Comparison of ENCODE assay signal across 9 cellular contexts in the genomic region with DNA sequence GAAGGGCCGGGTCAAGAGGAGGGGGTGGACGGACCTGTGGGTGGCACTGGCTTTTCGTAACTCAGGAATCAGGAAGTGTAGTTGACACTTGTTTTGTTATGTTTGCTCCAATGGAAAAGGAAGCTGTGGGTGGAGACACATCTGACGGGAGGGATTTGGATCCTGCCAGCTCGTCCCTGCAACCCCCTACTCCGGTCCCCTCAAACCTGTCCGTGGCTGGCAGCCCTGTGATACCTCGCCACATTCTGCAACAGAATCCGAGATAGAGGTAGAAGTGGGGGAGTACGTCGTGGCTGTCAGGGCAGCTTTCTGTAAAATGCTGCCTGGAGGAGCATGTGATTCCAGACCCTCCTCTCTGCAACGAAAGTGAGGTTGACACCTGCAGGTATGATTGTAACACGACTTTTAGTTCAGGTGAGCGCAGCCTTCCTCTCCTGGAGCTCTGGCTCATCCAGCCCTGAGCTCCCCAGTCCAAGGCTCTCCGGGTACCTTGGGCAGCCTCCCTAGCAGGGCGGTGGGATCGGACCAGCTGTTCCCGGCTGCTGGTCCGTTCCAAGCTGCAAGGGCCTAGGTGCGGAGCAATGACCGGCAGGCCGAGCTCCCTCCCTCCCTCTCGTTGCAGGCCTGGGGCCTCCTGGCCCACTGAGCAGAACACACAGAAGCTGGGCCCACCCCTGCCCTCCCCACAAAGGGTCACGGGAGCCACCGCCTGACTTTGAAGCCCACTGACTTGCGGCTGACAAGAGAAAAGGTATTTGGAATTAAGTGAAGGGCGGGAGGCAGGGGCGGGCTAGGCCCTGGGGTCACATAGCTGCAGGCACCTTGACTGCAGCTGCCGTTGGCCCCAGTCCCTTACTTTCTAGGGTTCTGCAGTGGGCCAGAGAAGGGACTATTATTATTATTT.
A peak's percentile ranks its signal among the peaks of the same experiment; 100 is the strongest.
DNase-seq lines count a peak whose midpoint lies in the region; ATAC-seq and TF ChIP-seq lines count a peak whose summit lies in the region.
"Had no signal": no experiment of that assay in that cellular context is flagged by ENCODE, and none has a peak within 500 bp of the region (broad histone marks: within the 10 kb centered on the region; RNA-seq: fewer than 3 reads in every experiment).

No MANE protein-coding gene starts in this region.

- WGBS in right cardiac atrium, result 57% methylated on average over 29 of the region's 29 CpGs
- 35% methylated on average over 21 of the region's 29 CpGs for WGBS in prostate gland

- H3K27ac ChIP-seq in right cardiac atrium (ENCODE audit: low read length) (no peak overlapping the region), prostate gland (peak overlapping the region in 1 of 2 donors; percentile 46)
- H3K27ac ChIP-seq: brain microvascular endothelial cell had no signal

- TF ChIP-seq CTCF in prostate gland (IDR thresholded peaks at IDR 0.05), result no peak

- H3K27me3 ChIP-seq in H7 (ENCODE audit: control insufficient read depth, insufficient read depth, low read length) (no peaks in the 10 kb centered on the region), right cardiac atrium (ENCODE audit: control insufficient read depth, insufficient read depth) (no peaks in the 10 kb centered on the region), prostate gland (replicated peaks; ENCODE audit: insufficient read depth) (no peaks in the 10 kb centered on the region)
- H3K27me3 ChIP-seq: brain microvascular endothelial cell had no signal

- H3K4me3 ChIP-seq in H7 (ENCODE audit: insufficient read depth, low read depth, low read length) (no peak overlapping the region), right cardiac atrium (ENCODE audit: low read length) (peak overlapping the region; percentile 39), prostate gland (peak overlapping the region; percentile 6 to 27)

- H3K4me1 ChIP-seq in right cardiac atrium (ENCODE audit: control insufficient read depth, insufficient read depth, low read length) (peaks cover 2% of the 10 kb centered on the region), prostate gland (replicated peaks) (no peaks in the 10 kb centered on the region)

- peak; percentile 68 for DNase-seq in H7
- peak; percentile 43 for DNase-seq in UCSD-AML1 (lab: John Stamatoyannopoulos, UW; ENCODE audit: unreplicated experiment)
- no peak for DNase-seq in right cardiac atrium
- no peak for DNase-seq in prostate gland (ENCODE audit: low spot score)
- DNase-seq in NCI-H748 (lab: John Stamatoyannopoulos, UW; ENCODE audit: unreplicated experiment), result no peak
- DNase-seq in inferior parietal cortex (ENCODE audit: extremely low spot score), result no peak
- DNase-seq in SIG-M5 treated with dmso at 0.1 percent for 504 hours (lab: John Stamatoyannopoulos, UW; ENCODE audit: unreplicated experiment), result no peak
- no peak for DNase-seq in stimulated activated CD4-positive, alpha-beta T cell treated with anti-CD3 and anti-CD28 coated beads, Interleukin-2, amount 100 ng/mL, for 48 hours
- DNase-seq: brain microvascular endothelial cell had no signal

- H3K36me3 ChIP-seq in H7 (replicated peaks; ENCODE audit: control insufficient read depth, insufficient read depth, low read length) (no peaks in the 10 kb centered on the region), prostate gland (no peaks in the 10 kb centered on the region)
- H3K36me3 ChIP-seq: brain microvascular endothelial cell had no signal

- H3K9me3 ChIP-seq in right cardiac atrium (ENCODE audit: control insufficient read depth, low read length), result no peaks in the 10 kb centered on the region
- H3K9me3 ChIP-seq in prostate gland, result no peaks in the 10 kb centered on the region

- peak; percentile 50 to 63 for ATAC-seq in right cardiac atrium

- intact Hi-C loops in right cardiac atrium (cut with DNase I), result no loop called here
- intact Hi-C loops in prostate gland (cut with DNase I), result no loop called here

- TF ChIP-seq POLR2A in prostate gland (IDR thresholded peaks at IDR 0.05), result peak; percentile 42

Comparison
In these comparisons a context has a peak if more than half of its experiments do, and no peak if none do; other contexts are left out.
1. DNase-seq: peak in H7 (single experiment) and UCSD-AML1 (single experiment); none in right cardiac atrium (0 of 3), prostate gland (single experiment), NCI-H748 (single experiment), inferior parietal cortex (single experiment), SIG-M5 treated with dmso at 0.1 percent for 504 hours (single experiment) and stimulated activated CD4-positive, alpha-beta T cell treated with anti-CD3 and anti-CD28 coated beads, Interleukin-2, amount 100 ng/mL, for 48 hours (0 of 2).